In genomic region chr5:41161271-41161670, GRCh38 we compare ENCODE assay signal across 36 cellular contexts. TPM values are rescaled to one million over a fixed set of nuclear protein-coding genes. Genes with fewer than 3 reads are reported as not detected.
DNase-seq lines count a peak whose midpoint lies in the region; FAIRE-seq and TF ChIP-seq lines count a peak whose summit lies in the region.
"Had no signal": no experiment of that assay in that cellular context is flagged by ENCODE, and none has a peak within 500 bp of the region (broad histone marks: within the 10 kb centered on the region; RNA-seq: fewer than 3 reads in every experiment).

No MANE protein-coding gene starts in this region.

- H3K79me2 ChIP-seq in astrocyte (ENCODE audit: insufficient read depth, low read length) (no peaks in the 10 kb centered on the region), osteoblast (ENCODE audit: insufficient read depth, low read length) (no peaks in the 10 kb centered on the region)

- peaks cover 2% of the 10 kb centered on the region for H3K9me3 Mint-ChIP-seq in astrocyte (ENCODE audit: unreplicated experiment)
- H3K9me3 Mint-ChIP-seq: activated T-cell treated with anti-CD3 and anti-CD28 coated beads, Interleukin-2, amount 50 U/mL, for 4 hours; brain; T-helper 1 cell treated with Interleukin-12 subunit alpha and Interleukin-12 subunit beta and Interleukin-4 antibody, amounts not matched to agents 30 μg/mL and 1 μg/mL, for 36 hours had no signal

- peaks cover 10% of the 10 kb centered on the region for H3K4me1 Mint-ChIP-seq in astrocyte (ENCODE audit: low read depth, unreplicated experiment)
- H3K4me1 Mint-ChIP-seq: activated CD8-positive, alpha-beta memory T cell treated with anti-CD3 and anti-CD28 coated beads, Interleukin-2, amount 10 ng/mL, durations not matched to agents 7 days and 5 days; activated naive CD8-positive, alpha-beta T cell treated with anti-CD3 and anti-CD28 coated beads, Interleukin-2, amount 10 ng/mL, durations not matched to agents 7 days and 5 days; brain had no signal

- CTCF ChIA-PET in AG04450 (lab: Charles Lee), result interaction anchor here (0.8 to 1.1 kb wide), 4 partner anchors 16 to 257 kb away, joined by 3 read pairs; no protein-coding TSS in a partner anchor

- no peak overlapping the region for H3K9ac ChIP-seq in astrocyte (ENCODE audit: low read length)
- H3K9ac ChIP-seq: BLaER1 treated with 17β-estradiol and CSF1 and Interleukin-3, amounts not matched to agents 10 nM and 100 nM had no signal

- H3K27ac ChIP-seq in AG04450 (ENCODE audit: low read depth, low read length) (no peak overlapping the region), astrocyte (ENCODE audit: low read depth, low read length) (no peak overlapping the region), osteoblast (ENCODE audit: low read depth, low read length) (no peak overlapping the region)
- H3K27ac ChIP-seq: BLaER1 treated with 17β-estradiol and CSF1 and Interleukin-3, amounts not matched to agents 10 nM and 100 nM; epithelial cell of prostate; heart left ventricle; sigmoid colon; thyroid gland; uterus had no signal

- H3K36me3 ChIP-seq in astrocyte (ENCODE audit: insufficient read depth, low read length) (no peaks in the 10 kb centered on the region), osteoblast (ENCODE audit: insufficient read depth, low read length) (no peaks in the 10 kb centered on the region)
- H3K36me3 ChIP-seq: BLaER1 treated with 17β-estradiol and CSF1 and Interleukin-3, amounts not matched to agents 10 nM and 100 nM; HAP-1; MG63; sigmoid colon; thyroid gland; uterus had no signal

- TF ChIP-seq CTCF in AG04450 (IDR thresholded peaks at IDR 0.05; ENCODE audit: low read depth, low read length) (no peak), astrocyte (IDR thresholded peaks at IDR 0.05; ENCODE audit: insufficient read depth, low read depth, low read length) (no peak), fibroblast of pulmonary artery (IDR thresholded peaks at IDR 0.05; ENCODE audit: low read length, missing control alignments) (no peak), osteoblast (IDR thresholded peaks at IDR 0.05; ENCODE audit: extremely low read depth, low read depth, low read length) (no peak)

- H3K36me3 Mint-ChIP-seq in astrocyte (ENCODE audit: low read depth, unreplicated experiment), result no peaks in the 10 kb centered on the region
- H3K36me3 Mint-ChIP-seq: activated CD8-positive, alpha-beta memory T cell treated with anti-CD3 and anti-CD28 coated beads, Interleukin-2, amount 10 ng/mL, durations not matched to agents 7 days and 5 days; activated naive CD8-positive, alpha-beta T cell treated with anti-CD3 and anti-CD28 coated beads, Interleukin-2, amount 10 ng/mL, durations not matched to agents 7 days and 5 days; brain had no signal

- no peak for FAIRE-seq in astrocyte (lab: Jason Lieb, UNC)
- FAIRE-seq: TTC549 had no signal

- no peak overlapping the region for H3K4me3 ChIP-seq in AG04450 (ENCODE audit: low read depth, low read length)
- no peak overlapping the region for H3K4me3 ChIP-seq in astrocyte (ENCODE audit: insufficient read depth, low read depth, low read length)
- H3K4me3 ChIP-seq in fibroblast of pulmonary artery (replicated peaks; ENCODE audit: low read depth, low read length), result no peak overlapping the region
- no peak overlapping the region for H3K4me3 ChIP-seq in osteoblast (ENCODE audit: insufficient read depth, low read length)
- H3K4me3 ChIP-seq: BLaER1 treated with 17β-estradiol and CSF1 and Interleukin-3, amounts not matched to agents 10 nM and 100 nM; HAP-1; heart left ventricle; MG63; sigmoid colon; thyroid gland; uterus had no signal

- no peak overlapping the region for H3K27ac Mint-ChIP-seq in astrocyte (ENCODE audit: unreplicated experiment)
- H3K27ac Mint-ChIP-seq: activated CD8-positive, alpha-beta memory T cell treated with anti-CD3 and anti-CD28 coated beads, Interleukin-2, amount 10 ng/mL, durations not matched to agents 7 days and 5 days; activated naive CD8-positive, alpha-beta T cell treated with anti-CD3 and anti-CD28 coated beads, Interleukin-2, amount 10 ng/mL, durations not matched to agents 7 days and 5 days; progenitor cell of endocrine pancreas; T-helper 1 cell treated with Interleukin-12 subunit alpha and Interleukin-12 subunit beta and Interleukin-4 antibody, amounts not matched to agents 30 μg/mL and 1 μg/mL, for 36 hours had no signal

- DNase-seq in AG04450 (ENCODE audit: low read depth, low spot score) (peak; percentile 41), HCEC 1CT (peak; percentile 57), astrocyte (ENCODE audit: low read depth) (peak; percentile 40), fibroblast of pulmonary artery (ENCODE audit: low read depth) (peak; percentile 46), epidermal melanocyte (ENCODE audit: insufficient read length, low spot score) (no peak), osteoblast (ENCODE audit: insufficient read length, low spot score, missing footprints) (no peak), NCI-H524 treated with DMSO at 0.1 percent for 48 hours (lab: John Stamatoyannopoulos, UW) (no peak), COR-L47 (lab: John Stamatoyannopoulos, UW) (no peak)
- DNase-seq: activated CD8-positive, alpha-beta memory T cell treated with anti-CD3 and anti-CD28 coated beads, Interleukin-2, amount 10 ng/mL, durations not matched to agents 7 days and 5 days; activated gamma-delta T cell treated with Interleukin-2 at 50 U/mL for 16 hours; activated naive CD8-positive, alpha-beta T cell treated with anti-CD3 and anti-CD28 coated beads, Interleukin-2, amount 10 ng/mL, durations not matched to agents 7 days and 5 days; activated T-cell treated with anti-CD3 and anti-CD28 coated beads, Interleukin-2, amount 50 U/mL, for 4 hours; effector CD4-positive, alpha-beta T cell; foreskin melanocyte; heart left ventricle; KBM-7; MG63; NCI-H1105; NCI-H187 treated with DMSO at 0.1 percent for 48 hours; NCI-H510A treated with DMSO at 0.1 percent for 48 hours; sigmoid colon; stimulated activated CD4-positive, alpha-beta T cell treated with anti-CD3 and anti-CD28 coated beads, Interleukin-4, amount 100 ng/mL, for 1 hour; thyroid gland; uterus had no signal

- H3K4me2 ChIP-seq in astrocyte (ENCODE audit: low read length) (peak overlapping the region; percentile 0), osteoblast (ENCODE audit: insufficient read depth, low read length) (no peak overlapping the region)
- H3K4me2 ChIP-seq: BLaER1 treated with 17β-estradiol and CSF1 and Interleukin-3, amounts not matched to agents 10 nM and 100 nM had no signal

- no peaks in the 10 kb centered on the region for H4K20me1 ChIP-seq in astrocyte (ENCODE audit: insufficient read depth, low read length)
- H4K20me1 ChIP-seq in osteoblast (ENCODE audit: insufficient read depth, low read length), result no peaks in the 10 kb centered on the region
- H4K20me1 ChIP-seq: BLaER1 treated with 17β-estradiol and CSF1 and Interleukin-3, amounts not matched to agents 10 nM and 100 nM had no signal

- H3K27me3 Mint-ChIP-seq in astrocyte (ENCODE audit: low read depth, unreplicated experiment), result no peaks in the 10 kb centered on the region
- H3K27me3 Mint-ChIP-seq: activated CD8-positive, alpha-beta memory T cell treated with anti-CD3 and anti-CD28 coated beads, Interleukin-2, amount 10 ng/mL, durations not matched to agents 7 days and 5 days; activated naive CD8-positive, alpha-beta T cell treated with anti-CD3 and anti-CD28 coated beads, Interleukin-2, amount 10 ng/mL, durations not matched to agents 7 days and 5 days; progenitor cell of endocrine pancreas had no signal

- H3K27me3 ChIP-seq in AG04450 (ENCODE audit: control insufficient read depth, insufficient read depth, low read length), result no peaks in the 10 kb centered on the region
- H3K27me3 ChIP-seq in astrocyte (ENCODE audit: insufficient read depth, low read length), result no peaks in the 10 kb centered on the region
- H3K27me3 ChIP-seq in osteoblast (ENCODE audit: insufficient read depth, low read length), result no peaks in the 10 kb centered on the region
- H3K27me3 ChIP-seq: BLaER1 treated with 17β-estradiol and CSF1 and Interleukin-3, amounts not matched to agents 10 nM and 100 nM; heart left ventricle; MG63; sigmoid colon; thyroid gland; uterus had no signal

- H2AFZ ChIP-seq in astrocyte (ENCODE audit: low read depth, low read length) (no peak overlapping the region), osteoblast (ENCODE audit: low read length) (no peak overlapping the region)

- no peak overlapping the region for H3K4me3 Mint-ChIP-seq in astrocyte (ENCODE audit: unreplicated experiment)
- H3K4me3 Mint-ChIP-seq: activated CD8-positive, alpha-beta memory T cell treated with anti-CD3 and anti-CD28 coated beads, Interleukin-2, amount 10 ng/mL, durations not matched to agents 7 days and 5 days; activated naive CD8-positive, alpha-beta T cell treated with anti-CD3 and anti-CD28 coated beads, Interleukin-2, amount 10 ng/mL, durations not matched to agents 7 days and 5 days; activated T-cell treated with anti-CD3 and anti-CD28 coated beads, Interleukin-2, amount 50 U/mL, for 4 hours; brain; T-helper 1 cell treated with Interleukin-12 subunit alpha and Interleukin-12 subunit beta and Interleukin-4 antibody, amounts not matched to agents 30 μg/mL and 1 μg/mL, for 36 hours had no signal

- H3K9me3 ChIP-seq in AG04450 (ENCODE audit: control insufficient read depth, insufficient read depth, low read length) (no peaks in the 10 kb centered on the region), astrocyte (ENCODE audit: insufficient read depth, low read depth, low read length) (no peaks in the 10 kb centered on the region), osteoblast (ENCODE audit: low read depth, low read length) (no peaks in the 10 kb centered on the region)
- H3K9me3 ChIP-seq: BLaER1 treated with 17β-estradiol and CSF1 and Interleukin-3, amounts not matched to agents 10 nM and 100 nM; HAP-1; heart left ventricle; MG63; sigmoid colon; thyroid gland; uterus had no signal

- POLR2A ChIA-PET in AG04450 (lab: Yijun Ruan, JAX), result no interaction called here

- H3K4me1 ChIP-seq in astrocyte (ENCODE audit: insufficient read depth, low read length), result peaks cover 2% of the 10 kb centered on the region
- no peaks in the 10 kb centered on the region for H3K4me1 ChIP-seq in osteoblast (ENCODE audit: insufficient read depth, low read length)
- H3K4me1 ChIP-seq: BLaER1 treated with 17β-estradiol and CSF1 and Interleukin-3, amounts not matched to agents 10 nM and 100 nM; HAP-1; heart left ventricle; sigmoid colon; thyroid gland; uterus had no signal

RNA-seq across cellular contexts. Expression of gene C6, which starts 52.1 kb away (rescaled TPM):
- polyA plus RNA-seq in AG04450 (2011; rRNA removed), result 0.17 and 0.22 TPM in 2 replicates
- polyA minus RNA-seq in AG04450 (2011; rRNA and poly(A)+ RNA removed), result 0.70 TPM in 1 of 2 replicates, not detected in the other
- total RNA-seq in astrocyte, result not detected in 2 replicates
- under 0.01 TPM in 1 of 2 replicates, not detected in the other for total RNA-seq in osteoblast
- total RNA-seq: A172; activated CD8-positive, alpha-beta memory T cell treated with anti-CD3 and anti-CD28 coated beads, Interleukin-2, amount 10 ng/mL, durations not matched to agents 7 days and 5 days; activated naive CD8-positive, alpha-beta T cell treated with anti-CD3 and anti-CD28 coated beads, Interleukin-2, amount 10 ng/mL, durations not matched to agents 7 days and 5 days; G401; HT1080; kidney epithelial cell; myocyte had no signal

Comparison
In these comparisons a context has a peak if more than half of its experiments do, and no peak if none do; other contexts are left out.
1. DNase-seq: peak in AG04450 (single experiment), HCEC 1CT (single experiment), astrocyte (single experiment) and fibroblast of pulmonary artery (single experiment); none in epidermal melanocyte (single experiment), osteoblast (single experiment), NCI-H524 treated with DMSO at 0.1 percent for 48 hours (single experiment) and COR-L47 (single experiment).